13 cellular contexts compared by ENCODE assay signal in genomic region chr2:127864877-127865276, GRCh38. TPM values are rescaled to one million over a fixed set of nuclear protein-coding genes. Genes with fewer than 3 reads are reported as not detected.
DNase-seq lines count a peak whose midpoint lies in the region; ATAC-seq, FAIRE-seq and TF ChIP-seq lines count a peak whose summit lies in the region.
"Had no signal": no experiment of that assay in that cellular context is flagged by ENCODE, and none has a peak within 500 bp of the region (broad histone marks: within the 10 kb centered on the region; RNA-seq: fewer than 3 reads in every experiment).

No MANE protein-coding gene starts in this region.

- H3K36me3 ChIP-seq in A673 (ENCODE audit: insufficient read depth, low read length, poor library complexity, severe bottlenecking), result peaks cover 66% of the 10 kb centered on the region

- intact Hi-C loops in A673 (cut with micrococcal nuclease; ENCODE audit: unreplicated experiment) (no loop called here), CD14-positive monocyte (cut with micrococcal nuclease) (loop anchor here in 1 of 2 donors (10.0 kb wide), 1 partner anchor 90 kb away; no protein-coding TSS in a partner anchor)

- TF ChIP-seq CTCF in A673 (conservative IDR thresholded peaks at IDR 0.05; ENCODE audit: low read depth, low read length) (peak; percentile 32; the same call in 1 of the 2 replicates), GM12864 (IDR thresholded peaks at IDR 0.05; ENCODE audit: low read depth, low read length, missing control alignments) (peak; percentile 2), RWPE1 (conservative IDR thresholded peaks at IDR 0.05; ENCODE audit: low read depth) (no peak), CD14-positive monocyte (IDR thresholded peaks at IDR 0.05) (no peak)

- H3K27ac Mint-ChIP-seq in CD14-positive monocyte, result peak overlapping the region in 1 of 7 donors; percentile 19
- H3K27ac Mint-ChIP-seq in activated T-cell treated with anti-CD3 and anti-CD28 coated beads, Interleukin-2, amount 50 U/mL, for 24 hours, result no peak overlapping the region

- no peak for ATAC-seq in HG02571 (IDR thresholded peaks at IDR 0.05; ENCODE audit: unreplicated experiment)

- POLR2A ChIA-PET in A673 (lab: Charles Lee; ENCODE audit: low non-redundant PET), result no interaction called here
- POLR2A ChIA-PET in RWPE1 (lab: Yijun Ruan, JAX; ENCODE audit: low non-redundant PET), result no interaction called here

- no TSS peak for BruUV-seq in A673 (replicated peaks; lab: Mats Ljungman, UMichigan)

- no peaks in the 10 kb centered on the region for H3K9me3 Mint-ChIP-seq in CD14-positive monocyte
- H3K9me3 Mint-ChIP-seq in activated T-cell treated with anti-CD3 and anti-CD28 coated beads, Interleukin-2, amount 50 U/mL, for 24 hours, result no peaks in the 10 kb centered on the region
- H3K9me3 Mint-ChIP-seq: neural crest cell had no signal

- peak; percentile 61 for DNase-seq in A673 (ENCODE audit: low spot score)
- DNase-seq in GM12864 (ENCODE audit: low read depth), result no peak
- peak; percentile 55 for DNase-seq in RWPE1 (ENCODE audit: low spot score)
- DNase-seq in hepatic stellate cell (ENCODE audit: low spot score), result peak; percentile 42
- DNase-seq in CD14-positive monocyte (ENCODE audit: low spot score), result no peak
- DNase-seq in activated T-cell treated with anti-CD3 and anti-CD28 coated beads, Interleukin-2, amount 50 U/mL, for 24 hours, result no peak
- no peak for DNase-seq in GM19239 (ENCODE audit: insufficient read length, low spot score)
- DNase-seq: stimulated activated naive CD4-positive, alpha-beta T cell treated with Interleukin-2 at 50 U/mL for 16 hours; T-helper 2 cell had no signal

- CTCF ChIA-PET in A673 (lab: Charles Lee), result no interaction called here
- CTCF ChIA-PET in RWPE1 (lab: Yijun Ruan, JAX), result interaction anchor here (0.5 kb wide), 1 partner anchor 11 kb away, joined by 5 read pairs; no protein-coding TSS in a partner anchor

- no peak overlapping the region for H3K4me3 ChIP-seq in A673 (ENCODE audit: low read depth, low read length, poor library complexity, severe bottlenecking)
- no peak overlapping the region for H3K4me3 ChIP-seq in GM12864 (ENCODE audit: low read depth, low read length)

- H3K4me1 ChIP-seq in A673 (ENCODE audit: insufficient read depth, low read length, poor library complexity, severe bottlenecking), result peaks cover 6% of the 10 kb centered on the region

- H3K36me3 Mint-ChIP-seq in CD14-positive monocyte, result peaks cover 65 to 68% of the 10 kb centered on the region in 2 donors
- H3K36me3 Mint-ChIP-seq in activated T-cell treated with anti-CD3 and anti-CD28 coated beads, Interleukin-2, amount 50 U/mL, for 24 hours (ENCODE audit: low read depth), result peaks cover 69% of the 10 kb centered on the region

- FAIRE-seq in GM19239 (lab: Jason Lieb, UNC), result no peak
- FAIRE-seq: endothelial cell of umbilical vein had no signal

- H3K27me3 Mint-ChIP-seq in CD14-positive monocyte (ENCODE audit: low read depth in 3 of 3), result peaks cover 0 to 5% (median 0%) of the 10 kb centered on the region in 3 donors
- no peaks in the 10 kb centered on the region for H3K27me3 Mint-ChIP-seq in activated T-cell treated with anti-CD3 and anti-CD28 coated beads, Interleukin-2, amount 50 U/mL, for 24 hours

- no peaks in the 10 kb centered on the region for H3K9me3 ChIP-seq in A673 (ENCODE audit: low read depth, low read length, poor library complexity, severe bottlenecking)

- no peaks in the 10 kb centered on the region for H3K4me1 Mint-ChIP-seq in CD14-positive monocyte
- peaks cover under 1% of the 10 kb centered on the region for H3K4me1 Mint-ChIP-seq in activated T-cell treated with anti-CD3 and anti-CD28 coated beads, Interleukin-2, amount 50 U/mL, for 24 hours (ENCODE audit: low read depth)

- no peaks in the 10 kb centered on the region for H3K27me3 ChIP-seq in A673 (replicated peaks; ENCODE audit: insufficient read depth, low read depth, low read length, poor library complexity)

- no peak overlapping the region for H3K27ac ChIP-seq in A673 (ENCODE audit: low read depth, low read length, poor library complexity, severe bottlenecking)
- H3K27ac ChIP-seq in RWPE1, result no peak overlapping the region
- H3K27ac ChIP-seq: KMS-11 had no signal

- no peak overlapping the region for H3K4me3 Mint-ChIP-seq in CD14-positive monocyte
- H3K4me3 Mint-ChIP-seq in activated T-cell treated with anti-CD3 and anti-CD28 coated beads, Interleukin-2, amount 50 U/mL, for 24 hours, result no peak overlapping the region
- H3K4me3 Mint-ChIP-seq: neural crest cell had no signal

RNA-seq across cellular contexts. Expression of gene POLR2D, which starts 6.9 kb away (rescaled TPM):
- 88.4 and 90.0 TPM in 2 replicates for total RNA-seq in A673 (2021)
- polyA plus RNA-seq in CD14-positive monocyte, result 10 to 100 TPM; 26.4 to 28.8 TPM

RNA-seq across cellular contexts. Expression of gene AMMECR1L, which starts 20.9 kb away (rescaled TPM):
- total RNA-seq in A673 (2021), result 24.1 and 26.0 TPM in 2 replicates
- 1 to 10 TPM; 2.5 to 3.1 TPM for polyA plus RNA-seq in CD14-positive monocyte

RNA-seq across cellular contexts. Expression of gene WDR33, which starts 53.9 kb away (rescaled TPM):
- total RNA-seq in A673 (2021), result 83.8 and 87.1 TPM in 2 replicates
- 10 to 100 TPM; 12.5 to 19.6 TPM for polyA plus RNA-seq in CD14-positive monocyte

Comparison
In these comparisons a context has a peak if more than half of its experiments do, and no peak if none do; other contexts are left out.
1. DNase-seq: peak in A673 (single experiment), RWPE1 (single experiment) and hepatic stellate cell (single experiment); none in GM12864 (single experiment), CD14-positive monocyte (single experiment), activated T-cell treated with anti-CD3 and anti-CD28 coated beads, Interleukin-2, amount 50 U/mL, for 24 hours (single experiment) and GM19239 (single experiment).
2. CTCF ChIP-seq: peak in A673 (single experiment) and GM12864 (single experiment); none in RWPE1 (single experiment) and CD14-positive monocyte (single experiment).